17 cellular contexts compared by ENCODE assay signal in the genomic region with DNA sequence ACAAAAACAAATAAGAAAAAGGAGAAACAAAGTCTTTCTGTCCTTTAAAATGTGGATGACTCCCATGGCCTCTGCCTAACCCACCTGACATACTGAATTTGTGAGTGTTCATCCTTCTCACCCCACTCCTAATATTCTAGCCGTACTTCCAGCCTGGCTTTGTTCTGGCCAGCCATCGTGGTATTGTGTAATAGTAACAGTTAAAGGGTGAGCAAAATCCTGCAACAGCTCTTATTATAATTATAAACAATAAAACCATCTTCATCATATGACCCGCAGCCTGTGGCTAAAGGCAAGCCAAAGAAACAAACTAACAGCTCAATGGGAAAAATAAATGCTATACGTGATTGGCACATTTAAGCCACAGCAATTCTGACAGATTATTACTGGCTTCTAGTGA.
DNase-seq lines count a peak whose midpoint lies in the region; TF ChIP-seq lines count a peak whose summit lies in the region.
"Had no signal": no experiment of that assay in that cellular context is flagged by ENCODE, and none has a peak within 500 bp of the region (broad histone marks: within the 10 kb centered on the region; RNA-seq: fewer than 3 reads in every experiment).

No MANE protein-coding gene starts in this region.

- H3K4me2 ChIP-seq in mammary epithelial cell (ENCODE audit: insufficient read depth, low read depth, low read length) (no peak overlapping the region), neural cell (ENCODE audit: low read length) (no peak overlapping the region)
- H3K4me2 ChIP-seq: A549, GM23338 had no signal

- dilution Hi-C loops in mammary epithelial cell (cut with HindIII; ENCODE audit: low sequenced_read_pairs): no loop called here

- H3K4me1 Mint-ChIP-seq in MCF 10A (ENCODE audit: insufficient read depth, unreplicated experiment): peaks cover 28% of the 10 kb centered on the region
- H3K4me1 Mint-ChIP-seq in endothelial cell (ENCODE audit: unreplicated experiment): no peaks in the 10 kb centered on the region

- in situ Hi-C loops in mammary epithelial cell (cut with MboI; ENCODE audit: low sequenced_read_pairs in 2 of 2): no loop called here

- TF ChIP-seq RAD21 in neural cell (conservative IDR thresholded peaks at IDR 0.05): no peak

- TF ChIP-seq EP300 in neural cell (conservative IDR thresholded peaks at IDR 0.05; ENCODE audit: poor library complexity, severe bottlenecking): peak; percentile 31

- H3K9me3 Mint-ChIP-seq in MCF 10A (ENCODE audit: unreplicated experiment) (no peaks in the 10 kb centered on the region), endothelial cell (ENCODE audit: unreplicated experiment) (no peaks in the 10 kb centered on the region)
- H3K9me3 Mint-ChIP-seq: GM23338 had no signal

- no peak overlapping the region for H3K4me3 ChIP-seq in breast epithelium
- H3K4me3 ChIP-seq in mammary epithelial cell (replicated peaks in 1 of 3; ENCODE audit: insufficient read depth in 1 of 3, low read depth in 2 of 3, low read length in 3 of 3): no peak overlapping the region
- no peak overlapping the region for H3K4me3 ChIP-seq in neural cell (ENCODE audit: low read length)
- H3K4me3 ChIP-seq: A549, GM23338 had no signal

- no peaks in the 10 kb centered on the region for H3F3A ChIP-seq in neural cell (ENCODE audit: insufficient read depth, low read length, poor library complexity, severe bottlenecking)

- H3K36me3 Mint-ChIP-seq in MCF 10A (ENCODE audit: insufficient read depth, unreplicated experiment): no peaks in the 10 kb centered on the region
- H3K36me3 Mint-ChIP-seq in endothelial cell (ENCODE audit: low read depth, unreplicated experiment): no peaks in the 10 kb centered on the region

- no peak for TF ChIP-seq POLR2A in breast epithelium (IDR thresholded peaks at IDR 0.05)

- no peaks in the 10 kb centered on the region for H3K9me2 ChIP-seq in neural cell (ENCODE audit: insufficient read depth, low read length)

- WGBS in mammary epithelial cell (ENCODE audit: low coverage, missing lambda C conversion rate): 100% methylated on average over 4 of the region's 4 CpGs

- no peak overlapping the region for H3K9ac ChIP-seq in mammary epithelial cell (ENCODE audit: insufficient read depth, low read length)
- H3K9ac ChIP-seq in neural cell (ENCODE audit: low read length): no peak overlapping the region

- CTCF ChIA-PET in MCF 10A (lab: Yijun Ruan, JAX): interaction anchor here (0.8 kb wide), 2 partner anchors 10 kb away, joined by 3 to 4 read pairs; no protein-coding TSS in a partner anchor
- CTCF ChIA-PET in mammary epithelial cell (lab: Charles Lee; ENCODE audit: low non-redundant PET): interaction anchor here (0.6 kb wide), 1 partner anchor 722 kb away, joined by 4 read pairs; a partner anchor contains a TSS

- BruUV-seq in MCF 10A (replicated peaks; lab: Mats Ljungman, UMichigan) (no TSS peak), mammary epithelial cell (replicated peaks; lab: Mats Ljungman, UMichigan) (no TSS peak)

- H3K27me3 Mint-ChIP-seq in MCF 10A (ENCODE audit: insufficient read depth, unreplicated experiment) (no peaks in the 10 kb centered on the region), endothelial cell (ENCODE audit: unreplicated experiment) (no peaks in the 10 kb centered on the region)
- H3K27me3 Mint-ChIP-seq: CD4-positive, alpha-beta T cell had no signal

- intact Hi-C loops in MCF 10A (cut with micrococcal nuclease): loop anchor here (5.0 to 10.0 kb wide), 2 partner anchors 162 to 845 kb away; no protein-coding TSS in a partner anchor
- intact Hi-C loops in breast epithelium (cut with DNase I; ENCODE audit: low total_unique reads): no loop called here
- intact Hi-C loops in mammary epithelial cell (cut with micrococcal nuclease): loop anchor here (10.0 kb wide), 2 partner anchors 162 to 1072 kb away; no protein-coding TSS in a partner anchor

- DNase-seq in MCF 10A (ENCODE audit: unreplicated experiment) (no peak), breast epithelium (ENCODE audit: low spot score in 2 of 2) (no peak), mammary epithelial cell (no peak), endothelial cell (ENCODE audit: low spot score) (no peak), NCI-H446 (lab: John Stamatoyannopoulos, UW) (no peak)
- DNase-seq in activated T-cell treated with anti-CD3 and anti-CD28 coated beads, Interleukin-2, amount 50 U/mL, for 1 hour: no peak
- DNase-seq: AML-193; CD4-positive, alpha-beta T cell; DMS153; DMS79; GDM1 had no signal

- POLR2A ChIA-PET in MCF 10A (lab: Yijun Ruan, JAX): no interaction called here

- H2AFZ ChIP-seq in mammary epithelial cell (ENCODE audit: low read depth, low read length) (no peak overlapping the region), neural cell (ENCODE audit: low read depth, low read length) (no peak overlapping the region)
- H2AFZ ChIP-seq: GM23338 had no signal

- H3K36me3 ChIP-seq in breast epithelium (no peaks in the 10 kb centered on the region), mammary epithelial cell (ENCODE audit: insufficient read depth, low read length) (no peaks in the 10 kb centered on the region), neural cell (ENCODE audit: insufficient read depth, low read length) (no peaks in the 10 kb centered on the region)

- H3K27ac ChIP-seq in breast epithelium: no peak overlapping the region
- peak overlapping the region; percentile 7 for H3K27ac ChIP-seq in mammary epithelial cell (ENCODE audit: insufficient read depth, low read depth, low read length)
- H3K27ac ChIP-seq in neural cell (ENCODE audit: low read length): no peak overlapping the region
- H3K27ac ChIP-seq: 22Rv1, A549, C4-2B had no signal

- H3K79me2 ChIP-seq in mammary epithelial cell (ENCODE audit: insufficient read depth, low read length): no peaks in the 10 kb centered on the region
- no peaks in the 10 kb centered on the region for H3K79me2 ChIP-seq in neural cell (replicated peaks; ENCODE audit: insufficient read depth, low read length)

- no peak for TF ChIP-seq CTCF in MCF 10A (IDR thresholded peaks at IDR 0.05; ENCODE audit: unreplicated experiment)
- TF ChIP-seq CTCF in breast epithelium (IDR thresholded peaks at IDR 0.05): no peak
- no peak for TF ChIP-seq CTCF in mammary epithelial cell (conservative IDR thresholded peaks at IDR 0.05 in 1 of 2, IDR thresholded peaks at IDR 0.05 in 1 of 2; ENCODE audit: extremely low read depth in 1 of 2, insufficient read depth in 1 of 2, low read depth in 1 of 2, low read length in 2 of 2)
- no peak for TF ChIP-seq CTCF in neural cell (IDR thresholded peaks at IDR 0.05; ENCODE audit: poor library complexity, severe bottlenecking)
- no peak for TF ChIP-seq CTCF in endothelial cell (IDR thresholded peaks at IDR 0.05; ENCODE audit: unreplicated experiment)

- no peaks in the 10 kb centered on the region for H4K20me1 ChIP-seq in mammary epithelial cell (ENCODE audit: insufficient read depth, low read length)
- no peaks in the 10 kb centered on the region for H4K20me1 ChIP-seq in neural cell (ENCODE audit: insufficient read depth)

- H3K4me3 Mint-ChIP-seq in MCF 10A (ENCODE audit: unreplicated experiment) (no peak overlapping the region), endothelial cell (ENCODE audit: unreplicated experiment) (no peak overlapping the region)
- H3K4me3 Mint-ChIP-seq: CD4-positive, alpha-beta T cell; GM23338 had no signal

- no peaks in the 10 kb centered on the region for H3K27me3 ChIP-seq in breast epithelium
- H3K27me3 ChIP-seq in mammary epithelial cell (ENCODE audit: insufficient read depth, low read length): no peaks in the 10 kb centered on the region
- H3K27me3 ChIP-seq in neural cell (ENCODE audit: insufficient read depth, low read depth, low read length): no peaks in the 10 kb centered on the region

- H3K4me1 ChIP-seq in breast epithelium (no peaks in the 10 kb centered on the region), mammary epithelial cell (ENCODE audit: insufficient read depth, low read length) (peaks cover 14% of the 10 kb centered on the region)
- H3K4me1 ChIP-seq: A549, Caco-2 had no signal

- H3K27ac Mint-ChIP-seq in MCF 10A (ENCODE audit: low read depth, unreplicated experiment) (peak overlapping the region; percentile 47), endothelial cell (ENCODE audit: unreplicated experiment) (no peak overlapping the region)
- H3K27ac Mint-ChIP-seq: CD4-positive, alpha-beta T cell; GM23338 had no signal

- H3K9me3 ChIP-seq in breast epithelium: no peaks in the 10 kb centered on the region
- no peaks in the 10 kb centered on the region for H3K9me3 ChIP-seq in mammary epithelial cell (replicated peaks; ENCODE audit: insufficient read depth, low read length)
- no peaks in the 10 kb centered on the region for H3K9me3 ChIP-seq in neural cell (ENCODE audit: low read length)
- H3K9me3 ChIP-seq: A549, Caco-2 had no signal

TF ChIP-seq in neural cell, 6 proteins besides CTCF, POLR2A, EP300 and RAD21:
- TF ChIP-seq POLR2AphosphoS5 (IDR thresholded peaks at IDR 0.05) (peak; percentile 33), MXI1 (conservative IDR thresholded peaks at IDR 0.05; ENCODE audit: poor library complexity, severe bottlenecking) (no peak)
